Comparison of ENCODE assay signal across 20 cellular contexts in genomic region chr12:89334770-89335169, GRCh38. TPM values are rescaled to one million over a fixed set of nuclear protein-coding genes. Genes with fewer than 3 reads are reported as not detected.
A peak's percentile ranks its signal among the peaks of the same experiment; 100 is the strongest.
DNase-seq lines count a peak whose midpoint lies in the region; ATAC-seq and TF ChIP-seq lines count a peak whose summit lies in the region.
"Had no signal": no experiment of that assay in that cellular context is flagged by ENCODE, and none has a peak within 500 bp of the region (broad histone marks: within the 10 kb centered on the region; RNA-seq: fewer than 3 reads in every experiment).

No MANE protein-coding gene starts in this region.

- POLR2A ChIA-PET in CD4-positive, alpha-beta T cell (lab: Charles Lee): no interaction called here

- H3K27me3 Mint-ChIP-seq in CD4-positive, alpha-beta T cell: no peaks in the 10 kb centered on the region
- H3K27me3 Mint-ChIP-seq: stimulated activated naive B cell treated with anti-CD40 and anti-IgM and Interleukin-4, amounts not matched to agents 10 μg/mL and 1 μg/mL and 100 μg/mL, for 72 hours had no signal

- no peak overlapping the region for H3K27ac Mint-ChIP-seq in CD4-positive, alpha-beta T cell
- H3K27ac Mint-ChIP-seq: CD8-positive, alpha-beta T cell; stimulated activated naive B cell treated with anti-CD40 and anti-IgM and Interleukin-4, amounts not matched to agents 10 μg/mL and 1 μg/mL and 100 μg/mL, for 72 hours had no signal

- DNase-seq in left ventricle myocardium superior (no peak), heart left ventricle (no peak), amniotic epithelial cell (ENCODE audit: low read depth) (peak; percentile 80), lower lobe of right lung (no peak), upper lobe of right lung (no peak), DMS79 treated with DMSO at 0.1 percent for 48 hours (lab: John Stamatoyannopoulos, UW) (no peak)
- DNase-seq in CD4-positive, alpha-beta T cell: no peak
- DNase-seq: activated CD4-positive, alpha-beta T cell treated with anti-CD3 and anti-CD28 coated beads for 48 hours; activated CD8-positive, alpha-beta memory T cell treated with anti-CD3 and anti-CD28 coated beads, Interleukin-2, amount 50 U/mL, for 4 hours; caudate nucleus; CD8-positive, alpha-beta T cell; effector CD4-positive, alpha-beta T cell; erythroblast; head of caudate nucleus; NCI-H1694; ovary; stimulated activated CD4-positive, alpha-beta T cell treated with anti-CD3 and anti-CD28 coated beads, Interleukin-1b, Interleukin-23, amount 100 ng/mL, for 48 hours; stimulated activated naive B cell treated with anti-CD40 and anti-IgM and Interleukin-4, amounts not matched to agents 10 μg/mL and 1 μg/mL and 100 μg/mL, for 72 hours had no signal

- H3K4me1 ChIP-seq in heart left ventricle (peaks cover 0 to 28% (median 8%) of the 10 kb centered on the region in 12 donors), lower lobe of right lung (peaks cover 33% of the 10 kb centered on the region), upper lobe of right lung (no peaks in the 10 kb centered on the region)

- no peaks in the 10 kb centered on the region for H3K36me3 Mint-ChIP-seq in CD4-positive, alpha-beta T cell (ENCODE audit: low read depth)
- H3K36me3 Mint-ChIP-seq: CD8-positive, alpha-beta T cell had no signal

- peaks cover 12% of the 10 kb centered on the region for H3K9me3 Mint-ChIP-seq in CD4-positive, alpha-beta T cell

- H3K27me3 ChIP-seq in heart left ventricle: no peaks in the 10 kb centered on the region
- H3K27me3 ChIP-seq in lower lobe of right lung (ENCODE audit: low read depth): no peaks in the 10 kb centered on the region
- no peaks in the 10 kb centered on the region for H3K27me3 ChIP-seq in upper lobe of right lung
- no peaks in the 10 kb centered on the region for H3K27me3 ChIP-seq in CD4-positive, alpha-beta T cell (ENCODE audit: control insufficient read depth, insufficient read depth, low read length)
- H3K27me3 ChIP-seq: ovary had no signal

- H3K4me3 ChIP-seq in heart left ventricle (no peak overlapping the region), lower lobe of right lung (no peak overlapping the region), upper lobe of right lung (no peak overlapping the region)
- H3K4me3 ChIP-seq: ovary, thoracic aorta had no signal

- TF ChIP-seq POLR2A in heart left ventricle (IDR thresholded peaks at IDR 0.05): no peak

- peaks cover 0 to 15% (median 9%) of the 10 kb centered on the region in 12 donors for H3K9me3 ChIP-seq in heart left ventricle
- peaks cover 13% of the 10 kb centered on the region for H3K9me3 ChIP-seq in lower lobe of right lung
- H3K9me3 ChIP-seq in upper lobe of right lung: no peaks in the 10 kb centered on the region
- H3K9me3 ChIP-seq in CD4-positive, alpha-beta T cell (ENCODE audit: control insufficient read depth, low read length): peaks cover 9% of the 10 kb centered on the region
- H3K9me3 ChIP-seq: ovary, thoracic aorta had no signal

- ATAC-seq in left ventricle myocardium superior (peak; percentile 15), heart left ventricle (no peak), lower lobe of right lung (peak; percentile 29 to 60), upper lobe of right lung (peak; percentile 17), HG02763 (IDR thresholded peaks at IDR 0.05; ENCODE audit: unreplicated experiment) (no peak)
- ATAC-seq in CD4-positive, alpha-beta T cell (ENCODE audit: poor library complexity): no peak
- ATAC-seq: CD8-positive, alpha-beta T cell; stimulated activated naive B cell treated with anti-CD40 and anti-IgM and Interleukin-4, amounts not matched to agents 10 μg/mL and 1 μg/mL and 100 μg/mL, for 72 hours had no signal

- 58 to 75% (median 65%) methylated on average over 5 of the region's 5 CpGs for WGBS in heart left ventricle, 4 donors

- TF ChIP-seq CTCF in heart left ventricle (IDR thresholded peaks at IDR 0.05) (no peak), lower lobe of right lung (IDR thresholded peaks at IDR 0.05) (no peak), upper lobe of right lung (IDR thresholded peaks at IDR 0.05) (no peak)
- TF ChIP-seq CTCF in CD4-positive, alpha-beta T cell (IDR thresholded peaks at IDR 0.05): no peak

- no peaks in the 10 kb centered on the region for H3K36me3 ChIP-seq in heart left ventricle
- H3K36me3 ChIP-seq in lower lobe of right lung: no peaks in the 10 kb centered on the region
- no peaks in the 10 kb centered on the region for H3K36me3 ChIP-seq in upper lobe of right lung
- H3K36me3 ChIP-seq: ovary, thoracic aorta had no signal

- H3K27ac ChIP-seq in heart left ventricle: peak overlapping the region in 3 of 12 donors; percentile 22 to 59 (median 22)
- H3K27ac ChIP-seq in lower lobe of right lung: no peak overlapping the region
- no peak overlapping the region for H3K27ac ChIP-seq in upper lobe of right lung
- H3K27ac ChIP-seq in CD4-positive, alpha-beta T cell (ENCODE audit: low read depth, low read length): no peak overlapping the region
- H3K27ac ChIP-seq: ovary, thoracic aorta had no signal

- CTCF ChIA-PET in CD4-positive, alpha-beta T cell (lab: Charles Lee): no interaction called here

- no peak overlapping the region for H3K4me3 Mint-ChIP-seq in CD4-positive, alpha-beta T cell
- H3K4me3 Mint-ChIP-seq: CD8-positive, alpha-beta T cell had no signal

- peaks cover 12% of the 10 kb centered on the region for H3K4me1 Mint-ChIP-seq in CD4-positive, alpha-beta T cell (ENCODE audit: low read depth)

- intact Hi-C loops in left ventricle myocardium superior (cut with micrococcal nuclease) (no loop called here), heart left ventricle (cut with DNase I) (loop anchor here in 2 of 10 donors (5.0 kb wide), 2 partner anchors 167 to 172 kb away; no protein-coding TSS in a partner anchor), lower lobe of right lung (cut with DNase I) (no loop called here), upper lobe of right lung (cut with DNase I) (no loop called here)
- intact Hi-C loops in CD4-positive, alpha-beta T cell (cut with DNase I, micrococcal nuclease): no loop called here

RNA-seq across cellular contexts. Expression of gene DUSP6, which starts 17.5 kb away (rescaled TPM):
- total RNA-seq in left ventricle myocardium superior (23.0 TPM), heart left ventricle (10 to 100 TPM; 11.4 to 66.7 (median 24.5) TPM), lower lobe of right lung (196 TPM), upper lobe of right lung (110 TPM)
- 10 to 100 TPM in 1 of 2 donors, 1 to 10 TPM in 1; 4.8 to 20.3 TPM for polyA plus RNA-seq in heart left ventricle
- total RNA-seq in CD4-positive, alpha-beta T cell: 10 to 100 TPM; 11.8 to 14.7 TPM

Comparison
In these comparisons a context has a peak if more than half of its experiments do, and no peak if none do; other contexts are left out.
1. ATAC-seq: peak in left ventricle myocardium superior (single experiment), lower lobe of right lung (2 of 2) and upper lobe of right lung (single experiment); none in heart left ventricle (0 of 4), HG02763 (single experiment) and CD4-positive, alpha-beta T cell (single experiment).